Comparison of ENCODE assay signal across 13 cellular contexts in the genomic region with DNA sequence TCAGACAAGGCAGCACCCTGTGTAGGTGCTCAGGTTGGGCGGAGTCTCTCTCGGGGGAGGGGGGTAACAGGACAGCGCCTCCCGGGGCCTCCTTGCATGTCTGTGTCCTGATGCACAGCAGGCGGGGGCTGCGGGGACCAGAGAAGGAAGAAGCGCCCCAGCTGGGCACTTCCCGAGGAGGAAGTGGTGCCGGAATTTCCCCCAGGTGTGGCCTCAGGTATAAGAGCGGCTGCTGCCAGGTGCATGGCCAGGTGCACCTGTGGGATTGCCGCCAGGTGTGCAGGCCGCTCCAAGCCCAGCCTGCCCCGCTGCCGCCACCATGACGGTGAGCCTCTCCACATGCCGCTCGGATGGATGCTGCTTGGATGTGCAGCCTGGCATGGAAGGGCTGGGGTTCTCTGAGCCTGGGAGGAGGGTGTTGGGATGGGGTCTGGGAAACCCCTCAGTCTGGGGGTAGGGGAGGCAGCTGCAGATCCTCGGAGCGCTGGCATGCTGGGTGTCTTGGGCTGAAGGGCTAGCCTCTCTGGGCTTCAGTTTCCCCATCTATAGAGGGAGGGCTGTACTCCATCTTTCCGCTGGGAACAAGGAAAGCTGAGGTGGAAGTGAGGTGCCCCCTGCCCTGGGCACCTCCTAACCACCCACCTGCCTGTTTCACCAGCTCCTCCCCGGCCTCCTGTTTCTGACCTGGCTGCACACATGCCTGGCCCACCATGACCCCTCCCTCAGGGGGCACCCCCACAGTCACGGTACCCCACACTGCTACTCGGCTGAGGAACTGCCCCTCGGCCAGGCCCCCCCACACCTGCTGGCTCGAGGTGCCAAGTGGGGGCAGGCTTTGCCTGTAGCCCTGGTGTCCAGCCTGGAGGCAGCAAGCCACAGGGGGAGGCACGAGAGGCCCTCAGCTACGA. TPM values are rescaled to one million over a fixed set of nuclear protein-coding genes. Genes with fewer than 3 reads are reported as not detected.
DNase-seq lines count a peak whose midpoint lies in the region; ATAC-seq, FAIRE-seq and TF ChIP-seq lines count a peak whose summit lies in the region.
"Had no signal": no experiment of that assay in that cellular context is flagged by ENCODE, and none has a peak within 500 bp of the region (broad histone marks: within the 10 kb centered on the region; RNA-seq: fewer than 3 reads in every experiment).

A gene with protein sequence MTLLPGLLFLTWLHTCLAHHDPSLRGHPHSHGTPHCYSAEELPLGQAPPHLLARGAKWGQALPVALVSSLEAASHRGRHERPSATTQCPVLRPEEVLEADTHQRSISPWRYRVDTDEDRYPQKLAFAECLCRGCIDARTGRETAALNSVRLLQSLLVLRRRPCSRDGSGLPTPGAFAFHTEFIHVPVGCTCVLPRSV (plus strand): TSS at position 250 of the 908 bp plus-strand sequence. CDS start 70 bp downstream, at position 320.

- peaks cover 13% of the 10 kb centered on the region for H3K36me3 Mint-ChIP-seq in activated T-cell treated with anti-CD3 and anti-CD28 coated beads, Interleukin-2, amount 50 U/mL, for 24 hours (ENCODE audit: low read depth)
- H3K36me3 Mint-ChIP-seq in activated T-cell treated with anti-CD3 and anti-CD28 coated beads, Interleukin-2, amount 50 U/mL, for 4 hours (ENCODE audit: insufficient read depth) = no peaks in the 10 kb centered on the region
- peaks cover 9% of the 10 kb centered on the region for H3K36me3 Mint-ChIP-seq in activated T-helper 17 cell treated with anti-CD3 and anti-CD28 coated beads, Interleukin-2, amount 50 U/mL, for 72 hours (ENCODE audit: low read depth)
- H3K36me3 Mint-ChIP-seq in progenitor cell of endocrine pancreas (ENCODE audit: insufficient read depth) = no peaks in the 10 kb centered on the region

- H3K4me1 Mint-ChIP-seq in activated T-cell treated with anti-CD3 and anti-CD28 coated beads, Interleukin-2, amount 50 U/mL, for 24 hours (ENCODE audit: low read depth) = peaks cover 48% of the 10 kb centered on the region
- peaks cover 39% of the 10 kb centered on the region for H3K4me1 Mint-ChIP-seq in activated T-cell treated with anti-CD3 and anti-CD28 coated beads, Interleukin-2, amount 50 U/mL, for 4 hours (ENCODE audit: low read depth)
- peaks cover 14% of the 10 kb centered on the region for H3K4me1 Mint-ChIP-seq in activated T-helper 17 cell treated with anti-CD3 and anti-CD28 coated beads, Interleukin-2, amount 50 U/mL, for 72 hours
- H3K4me1 Mint-ChIP-seq in progenitor cell of endocrine pancreas (ENCODE audit: low read depth) = no peaks in the 10 kb centered on the region
- H3K4me1 Mint-ChIP-seq: brain had no signal

- FAIRE-seq in frontal cortex (lab: Jason Lieb, UNC) (no peak), HTR-8/SVneo (lab: Jason Lieb, UNC) (no peak)

- no peak for DNase-seq in activated T-cell treated with anti-CD3 and anti-CD28 coated beads, Interleukin-2, amount 50 U/mL, for 24 hours
- no peak for DNase-seq in activated T-cell treated with anti-CD3 and anti-CD28 coated beads, Interleukin-2, amount 50 U/mL, for 4 hours
- DNase-seq in NCI-H2107 (lab: John Stamatoyannopoulos, UW) (peak; percentile 68), progenitor cell of endocrine pancreas (ENCODE audit: low spot score, unreplicated experiment) (no peak), frontal cortex (ENCODE audit: low spot score in 2 of 2) (no peak), HTR-8/SVneo (ENCODE audit: insufficient read length, low spot score) (no peak)
- DNase-seq: activated CD8-positive, alpha-beta memory T cell treated with anti-CD3 and anti-CD28 coated beads for 24 hours; left cardiac atrium had no signal

- H3K4me3 Mint-ChIP-seq in activated T-cell treated with anti-CD3 and anti-CD28 coated beads, Interleukin-2, amount 50 U/mL, for 24 hours = peak within 1 kb of the TSS; percentile 3
- no peak within 1 kb of the TSS for H3K4me3 Mint-ChIP-seq in activated T-cell treated with anti-CD3 and anti-CD28 coated beads, Interleukin-2, amount 50 U/mL, for 4 hours
- H3K4me3 Mint-ChIP-seq in activated T-helper 17 cell treated with anti-CD3 and anti-CD28 coated beads, Interleukin-2, amount 50 U/mL, for 72 hours = peak within 1 kb of the TSS; percentile 22
- H3K4me3 Mint-ChIP-seq in progenitor cell of endocrine pancreas (ENCODE audit: low read depth) = no peak within 1 kb of the TSS
- H3K4me3 Mint-ChIP-seq: brain had no signal

- H3K9me3 Mint-ChIP-seq in activated T-cell treated with anti-CD3 and anti-CD28 coated beads, Interleukin-2, amount 50 U/mL, for 24 hours = no peaks in the 10 kb centered on the region
- H3K9me3 Mint-ChIP-seq in activated T-cell treated with anti-CD3 and anti-CD28 coated beads, Interleukin-2, amount 50 U/mL, for 4 hours = no peaks in the 10 kb centered on the region
- no peaks in the 10 kb centered on the region for H3K9me3 Mint-ChIP-seq in activated T-helper 17 cell treated with anti-CD3 and anti-CD28 coated beads, Interleukin-2, amount 50 U/mL, for 72 hours
- H3K9me3 Mint-ChIP-seq in progenitor cell of endocrine pancreas (ENCODE audit: low read depth) = no peaks in the 10 kb centered on the region
- H3K9me3 Mint-ChIP-seq: brain had no signal

- no peak for TF ChIP-seq CTCF in progenitor cell of endocrine pancreas (IDR thresholded peaks at IDR 0.05; ENCODE audit: unreplicated experiment)

- peaks cover 34% of the 10 kb centered on the region for H3K27me3 Mint-ChIP-seq in activated T-cell treated with anti-CD3 and anti-CD28 coated beads, Interleukin-2, amount 50 U/mL, for 24 hours
- H3K27me3 Mint-ChIP-seq in activated T-cell treated with anti-CD3 and anti-CD28 coated beads, Interleukin-2, amount 50 U/mL, for 4 hours (ENCODE audit: low read depth) = peaks cover 7% of the 10 kb centered on the region
- H3K27me3 Mint-ChIP-seq in activated T-helper 17 cell treated with anti-CD3 and anti-CD28 coated beads, Interleukin-2, amount 50 U/mL, for 72 hours = peaks cover 12% of the 10 kb centered on the region
- peaks cover 37% of the 10 kb centered on the region for H3K27me3 Mint-ChIP-seq in progenitor cell of endocrine pancreas

- peak within 1 kb of the TSS; percentile 71 for H3K27ac Mint-ChIP-seq in activated T-cell treated with anti-CD3 and anti-CD28 coated beads, Interleukin-2, amount 50 U/mL, for 24 hours
- no peak within 1 kb of the TSS for H3K27ac Mint-ChIP-seq in activated T-helper 17 cell treated with anti-CD3 and anti-CD28 coated beads, Interleukin-2, amount 50 U/mL, for 72 hours
- peak within 1 kb of the TSS; percentile 65 for H3K27ac Mint-ChIP-seq in progenitor cell of endocrine pancreas

- ATAC-seq in activated T-cell treated with anti-CD3 and anti-CD28 coated beads, Interleukin-2, amount 50 U/mL, for 4 hours = no peak
- no peak for ATAC-seq in activated T-helper 17 cell treated with anti-CD3 and anti-CD28 coated beads, Interleukin-2, amount 50 U/mL, for 72 hours (replicated peaks)
- no peak for ATAC-seq in GM21529 (IDR thresholded peaks at IDR 0.05; ENCODE audit: unreplicated experiment)
- ATAC-seq: left cardiac atrium had no signal

RNA-seq across cellular contexts. Expression of the gene that starts here (rescaled TPM):
- total RNA-seq in activated T-cell treated with anti-CD3 and anti-CD28 coated beads, Interleukin-2, amount 50 U/mL, for 4 hours = not detected
- total RNA-seq in activated T-helper 17 cell treated with anti-CD3 and anti-CD28 coated beads, Interleukin-2, amount 50 U/mL, for 72 hours = under 1 TPM; 0.42 to 0.56 TPM
- total RNA-seq in progenitor cell of endocrine pancreas (0.29 TPM in 2 replicates), frontal cortex (not detected)
- total RNA-seq: fibroblast of lung, left cardiac atrium, pulmonary artery endothelial cell had no signal

Comparison
In these comparisons a context has a peak if more than half of its experiments do, and no peak if none do; other contexts are left out.
1. H3K4me3 Mint-ChIP-seq: peak in activated T-cell treated with anti-CD3 and anti-CD28 coated beads, Interleukin-2, amount 50 U/mL, for 24 hours (single experiment) and activated T-helper 17 cell treated with anti-CD3 and anti-CD28 coated beads, Interleukin-2, amount 50 U/mL, for 72 hours (single experiment); none in activated T-cell treated with anti-CD3 and anti-CD28 coated beads, Interleukin-2, amount 50 U/mL, for 4 hours (single experiment) and progenitor cell of endocrine pancreas (single experiment).